19 cellular contexts compared by ENCODE assay signal in the genomic region with DNA sequence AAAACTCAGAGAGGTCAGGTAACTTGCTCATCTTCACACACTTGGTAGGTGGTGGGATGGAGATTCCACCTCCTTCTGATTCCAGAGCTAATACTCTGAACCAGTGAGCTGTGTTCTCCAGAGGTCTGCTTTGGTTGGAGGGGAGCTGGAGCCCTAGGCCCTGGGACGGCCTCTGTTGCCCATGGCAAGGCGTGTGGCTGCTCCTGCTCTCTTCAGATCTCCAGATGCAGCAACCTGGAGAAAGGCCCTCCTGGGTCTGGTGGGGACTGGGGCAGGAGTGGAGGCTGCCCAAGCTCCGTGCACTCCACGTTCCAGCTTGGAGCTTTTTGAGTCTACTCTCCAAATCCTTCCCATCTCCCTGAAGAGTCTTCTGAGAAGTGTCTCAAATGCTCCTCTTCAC. TPM values are rescaled to one million over a fixed set of nuclear protein-coding genes. Genes with fewer than 3 reads are reported as not detected.
DNase-seq lines count a peak whose midpoint lies in the region; ATAC-seq, FAIRE-seq and TF ChIP-seq lines count a peak whose summit lies in the region.
"Had no signal": no experiment of that assay in that cellular context is flagged by ENCODE, and none has a peak within 500 bp of the region (broad histone marks: within the 10 kb centered on the region; RNA-seq: fewer than 3 reads in every experiment).

No MANE protein-coding gene starts in this region.

- peak; percentile 56 for DNase-seq in activated CD8-positive, alpha-beta memory T cell treated with anti-CD3 and anti-CD28 coated beads for 24 hours
- DNase-seq in activated CD8-positive, alpha-beta memory T cell treated with anti-CD3 and anti-CD28 coated beads, Interleukin-2, amount 50 U/mL, for 4 hours = no peak
- no peak for DNase-seq in T-helper 17 cell
- no peak for DNase-seq in GM12878 (ENCODE audit: low read depth, low spot score)
- DNase-seq in natural killer cell treated with Interleukin-12 subunit alpha and Interleukin-12 subunit beta and Interleukin-15 and Interleukin-18, amount 100 ng/mL, for 72 hours (ENCODE audit: low spot score) = no peak
- DNase-seq in NCI-H2196 treated with DMSO at 0.1 percent for 48 hours (lab: John Stamatoyannopoulos, UW; ENCODE audit: unreplicated experiment) = no peak
- DNase-seq: 8988T; CD8-positive, alpha-beta memory T cell; DMS79; GM23248; NCI-H1436; NCI-H2029; NCI-H2171; NCI-H748 treated with DMSO at 0.1 percent for 48 hours; RPMI8226 had no signal

- SMC1A ChIA-PET in GM12878 (lab: Charles Lee; ENCODE audit: uncharacterized antibody, unreplicated experiment) = interaction anchor here (1.1 kb wide), 1 partner anchor 177 kb away, joined by 3 read pairs; no protein-coding TSS in a partner anchor

- H3K9me3 ChIP-seq in T-helper 17 cell (ENCODE audit: control insufficient read depth, low read length, poor library complexity, severe bottlenecking) (no peaks in the 10 kb centered on the region), GM12878 (replicated peaks; ENCODE audit: control insufficient read depth, insufficient read depth, low read length) (no peaks in the 10 kb centered on the region)
- H3K9me3 ChIP-seq: BLaER1 had no signal

- TF ChIP-seq CTCF in GM12878 (IDR thresholded peaks at IDR 0.05 in 2 of 3, conservative IDR thresholded peaks at IDR 0.05 in 1 of 3; ENCODE audit: control insufficient read depth in 2 of 3, extremely low read depth in 1 of 3, insufficient read depth in 1 of 3, low read depth in 3 of 3, low read length in 3 of 3) = no peak

- TF ChIP-seq RAD21 in GM12878 (IDR thresholded peaks at IDR 0.05; ENCODE audit: insufficient read depth, low read depth, low read length) = no peak

- BruUV-seq in GM12878 (replicated peaks; lab: Mats Ljungman, UMichigan) = no TSS peak

- no peak overlapping the region for H3K4me2 ChIP-seq in GM12878 (ENCODE audit: control insufficient read depth, insufficient read depth)
- H3K4me2 ChIP-seq: BLaER1 had no signal

- RAD21 ChIA-PET in GM12878 (lab: Charles Lee; ENCODE audit: unreplicated experiment) = no interaction called here

- peak overlapping the region; percentile 64 for H3K4me3 Mint-ChIP-seq in T-helper 17 cell
- H3K4me3 Mint-ChIP-seq in natural killer cell treated with Interleukin-12 subunit alpha and Interleukin-12 subunit beta and Interleukin-15 and Interleukin-18, amount 100 ng/mL, for 72 hours = peak overlapping the region; percentile 58

- H3K9ac ChIP-seq in GM12878 (ENCODE audit: control insufficient read depth, insufficient read depth, low read length) = no peak overlapping the region
- H3K9ac ChIP-seq: BLaER1, GM23248 had no signal

- peaks cover 21% of the 10 kb centered on the region for H3K4me1 ChIP-seq in GM12878 (ENCODE audit: control insufficient read depth, insufficient read depth, low read length)

- WGBS in GM12878 (ENCODE audit: insufficient coverage, insufficient replicate concordance, low lambda C conversion rate, missing lambda C conversion rate) = 98% methylated on average over 4 of the region's 4 CpGs

- no peak overlapping the region for H2AFZ ChIP-seq in GM12878 (ENCODE audit: control insufficient read depth, low read depth, low read length)
- H2AFZ ChIP-seq: GM23248 had no signal

- POLR2A ChIA-PET in GM12878 (lab: Charles Lee) = interaction anchor here (0.6 kb wide), 1 partner anchor 30 kb away, joined by 9 read pairs; no protein-coding TSS in a partner anchor

- peaks cover 27% of the 10 kb centered on the region for H4K20me1 ChIP-seq in GM12878 (ENCODE audit: control insufficient read depth, insufficient read depth)
- H4K20me1 ChIP-seq: BLaER1 had no signal

- H3K27ac Mint-ChIP-seq in T-helper 17 cell = peak overlapping the region; percentile 98
- H3K27ac Mint-ChIP-seq in natural killer cell treated with Interleukin-12 subunit alpha and Interleukin-12 subunit beta and Interleukin-15 and Interleukin-18, amount 100 ng/mL, for 72 hours = peak overlapping the region; percentile 73 to 82

- peaks cover 14% of the 10 kb centered on the region for H3K36me3 Mint-ChIP-seq in T-helper 17 cell (ENCODE audit: low read depth)
- peaks cover 52% of the 10 kb centered on the region for H3K36me3 Mint-ChIP-seq in natural killer cell treated with Interleukin-12 subunit alpha and Interleukin-12 subunit beta and Interleukin-15 and Interleukin-18, amount 100 ng/mL, for 72 hours

- no peaks in the 10 kb centered on the region for H3K27me3 Mint-ChIP-seq in T-helper 17 cell
- no peaks in the 10 kb centered on the region for H3K27me3 Mint-ChIP-seq in natural killer cell treated with Interleukin-12 subunit alpha and Interleukin-12 subunit beta and Interleukin-15 and Interleukin-18, amount 100 ng/mL, for 72 hours
- H3K27me3 Mint-ChIP-seq: CD8-positive, alpha-beta memory T cell had no signal

- no peak for TF ChIP-seq EP300 in GM12878 (IDR thresholded peaks at IDR 0.05; ENCODE audit: borderline replicate concordance in 1 of 2, control insufficient read depth in 1 of 2, low read depth in 2 of 2, low read length in 2 of 2)

- peaks cover 68 to 75% of the 10 kb centered on the region in 2 experiments for H3K36me3 ChIP-seq in GM12878 (ENCODE audit: control insufficient read depth in 2 of 2, insufficient read depth in 2 of 2, low read length in 1 of 2)
- H3K36me3 ChIP-seq: BLaER1 had no signal

- no peak for TF ChIP-seq POLR2A in GM12878 (IDR thresholded peaks at IDR 0.05; ENCODE audit: low read depth, low read length)

- H3K79me2 ChIP-seq in GM12878 (ENCODE audit: control insufficient read depth, insufficient read depth, low read length) = peaks cover 85% of the 10 kb centered on the region

- peaks cover 82% of the 10 kb centered on the region for H3K4me1 Mint-ChIP-seq in T-helper 17 cell
- H3K4me1 Mint-ChIP-seq in natural killer cell treated with Interleukin-12 subunit alpha and Interleukin-12 subunit beta and Interleukin-15 and Interleukin-18, amount 100 ng/mL, for 72 hours (ENCODE audit: low read depth in 2 of 2) = peaks cover 79 to 80% of the 10 kb centered on the region in 2 donors

- intact Hi-C loops in GM12878 (cut with micrococcal nuclease; ENCODE audit: unreplicated experiment) = no loop called here

- H3K27ac ChIP-seq in GM12878 (ENCODE audit: control insufficient read depth, insufficient read depth) = no peak overlapping the region
- H3K27ac ChIP-seq: BLaER1, GM23248 had no signal

- FAIRE-seq in GM12878 (lab: Jason Lieb, UNC) = no peak
- FAIRE-seq: D721Med had no signal

- CTCF ChIA-PET in GM12878 (lab: Yijun Ruan, JAX) = interaction anchor here (3.6 kb wide), 1 partner anchor 399 kb away, joined by 13 read pairs; no protein-coding TSS in a partner anchor

- H3K9me3 Mint-ChIP-seq in natural killer cell treated with Interleukin-12 subunit alpha and Interleukin-12 subunit beta and Interleukin-15 and Interleukin-18, amount 100 ng/mL, for 72 hours = no peaks in the 10 kb centered on the region
- H3K9me3 Mint-ChIP-seq: CD8-positive, alpha-beta memory T cell had no signal

- ATAC-seq in T-helper 17 cell (no peak), GM12878 (no peak), GM18858 (IDR thresholded peaks at IDR 0.05; ENCODE audit: unreplicated experiment) (no peak), GM21528 (IDR thresholded peaks at IDR 0.05; ENCODE audit: low FRiP score, unreplicated experiment) (no peak)
- ATAC-seq in natural killer cell treated with Interleukin-12 subunit alpha and Interleukin-12 subunit beta and Interleukin-15 and Interleukin-18, amount 100 ng/mL, for 72 hours = no peak

- H3K4me3 ChIP-seq in GM12878 = no peak overlapping the region
- H3K4me3 ChIP-seq: BLaER1, GM23248 had no signal

- no peaks in the 10 kb centered on the region for H3K27me3 ChIP-seq in GM12878 (replicated peaks in 1 of 2; ENCODE audit: control insufficient read depth in 2 of 2, insufficient read depth in 2 of 2, low read length in 1 of 2)

- in situ Hi-C loops in GM12878 (cut with MboI) = no loop called here

RNA-seq across cellular contexts. Expression of a gene that starts 10.7 kb away (rescaled TPM):
- total RNA-seq in T-helper 17 cell = 100 to 1,000 TPM; 197 to 225 TPM
- total RNA-seq in GM12878 (2013; cell fraction: nucleolus; rRNA removed) = 335 and 378 TPM in 2 replicates
- total RNA-seq in GM12878 (2014; rRNA removed) = 141 and 159 TPM in 2 replicates
- total RNA-seq in GM12878 (2014; rRNA removed; fragmentation: Illumina TruSeq; extraction: Trizol) = 162 and 163 TPM in 2 replicates
- 248 and 260 TPM in 2 replicates for total RNA-seq in GM12878 (2021)
- 36.8 TPM for polyA plus RNA-seq in GM12878 (2011; ENCODE audit: low read depth)
- 256 and 263 TPM in 2 replicates for polyA plus RNA-seq in GM12878 (2011; rRNA removed)
- 171 and 198 TPM in 2 replicates for polyA plus RNA-seq in GM12878 (2011; cell fraction: cytosol; rRNA removed)
- polyA plus RNA-seq in GM12878 (2011; cell fraction: nucleus; rRNA removed) = 186 and 241 TPM in 2 replicates
- polyA plus RNA-seq in GM12878 (2012) = 55.9 and 67.6 TPM in 2 replicates
- 37.5 and 44.7 TPM in 2 replicates for polyA plus RNA-seq in GM12878 (2014; fragmentation: Illumina TruSeq; extraction: Trizol)
- polyA plus RNA-seq in GM12878 (2014; fragmentation: Nextera tagmentation; extraction: Ambion mirVana) = 100 to 1,000 TPM in 1 of 2 experiments, 10 to 100 TPM in 1; 30.1 to 100 TPM
- 73.6 and 78.9 TPM in 2 replicates for polyA plus RNA-seq in GM12878 (2014; rRNA removed)
- 100 to 1,000 TPM; 183 to 200 TPM for polyA plus RNA-seq in GM12878 (2016; fragmentation: Nextera tagmentation; extraction: Ambion mirVana)
- 651 and 710 TPM in 2 replicates for polyA minus RNA-seq in GM12878 (2011; rRNA and poly(A)+ RNA removed)
- 245 and 274 TPM in 2 replicates for polyA minus RNA-seq in GM12878 (2011; cell fraction: cytosol; rRNA and poly(A)+ RNA removed)
- polyA minus RNA-seq in GM12878 (2011; cell fraction: nucleus; rRNA and poly(A)+ RNA removed) = 123 and 187 TPM in 2 replicates
- 1,000 to 10,000 TPM in 1 of 2 donors, 100 to 1,000 TPM in 1; 942 to 1,190 TPM for total RNA-seq in natural killer cell treated with Interleukin-12 subunit alpha and Interleukin-12 subunit beta and Interleukin-15 and Interleukin-18, amount 100 ng/mL, for 72 hours

RNA-seq across cellular contexts. Expression of a gene that starts 36.7 kb away (rescaled TPM):
- total RNA-seq in T-helper 17 cell = 10 to 100 TPM in 1 of 2 donors, 1 to 10 TPM in 1; 7.8 to 10.7 TPM
- 3.7 and 4.3 TPM in 2 replicates for total RNA-seq in GM12878 (2013; cell fraction: nucleolus; rRNA removed)
- total RNA-seq in GM12878 (2014; rRNA removed) = 8.7 and 10.6 TPM in 2 replicates
- 10.4 and 10.7 TPM in 2 replicates for total RNA-seq in GM12878 (2014; rRNA removed; fragmentation: Illumina TruSeq; extraction: Trizol)
- total RNA-seq in GM12878 (2021) = 7.6 and 11.5 TPM in 2 replicates
- 5.8 TPM for polyA plus RNA-seq in GM12878 (2011; ENCODE audit: low read depth)
- 10.1 and 39.4 TPM in 2 replicates for polyA plus RNA-seq in GM12878 (2011; rRNA removed)
- polyA plus RNA-seq in GM12878 (2011; cell fraction: cytosol; rRNA removed) = 4.1 and 5.4 TPM in 2 replicates
- 3.6 and 4.6 TPM in 2 replicates for polyA plus RNA-seq in GM12878 (2011; cell fraction: nucleus; rRNA removed)
- polyA plus RNA-seq in GM12878 (2012) = 7.6 and 8.1 TPM in 2 replicates
- polyA plus RNA-seq in GM12878 (2014; fragmentation: Illumina TruSeq; extraction: Trizol) = 18.9 and 21.8 TPM in 2 replicates
- polyA plus RNA-seq in GM12878 (2014; fragmentation: Nextera tagmentation; extraction: Ambion mirVana) = 10 to 100 TPM; 32.9 to 45.7 TPM
- polyA plus RNA-seq in GM12878 (2014; rRNA removed) = 14.1 and 15.9 TPM in 2 replicates
- 10 to 100 TPM; 39.0 to 40.6 TPM for polyA plus RNA-seq in GM12878 (2016; fragmentation: Nextera tagmentation; extraction: Ambion mirVana)
- polyA minus RNA-seq in GM12878 (2011; rRNA and poly(A)+ RNA removed) = 2.7 and 3.1 TPM in 2 replicates
- 0.67 and 1.2 TPM in 2 replicates for polyA minus RNA-seq in GM12878 (2011; cell fraction: cytosol; rRNA and poly(A)+ RNA removed)
- 2.2 and 5.0 TPM in 2 replicates for polyA minus RNA-seq in GM12878 (2011; cell fraction: nucleus; rRNA and poly(A)+ RNA removed)
- 10 to 100 TPM in 1 of 2 donors, 1 to 10 TPM in 1; 7.4 to 10.2 TPM for total RNA-seq in natural killer cell treated with Interleukin-12 subunit alpha and Interleukin-12 subunit beta and Interleukin-15 and Interleukin-18, amount 100 ng/mL, for 72 hours
